ENCODE assay signal across 10 cellular contexts in the genomic region with DNA sequence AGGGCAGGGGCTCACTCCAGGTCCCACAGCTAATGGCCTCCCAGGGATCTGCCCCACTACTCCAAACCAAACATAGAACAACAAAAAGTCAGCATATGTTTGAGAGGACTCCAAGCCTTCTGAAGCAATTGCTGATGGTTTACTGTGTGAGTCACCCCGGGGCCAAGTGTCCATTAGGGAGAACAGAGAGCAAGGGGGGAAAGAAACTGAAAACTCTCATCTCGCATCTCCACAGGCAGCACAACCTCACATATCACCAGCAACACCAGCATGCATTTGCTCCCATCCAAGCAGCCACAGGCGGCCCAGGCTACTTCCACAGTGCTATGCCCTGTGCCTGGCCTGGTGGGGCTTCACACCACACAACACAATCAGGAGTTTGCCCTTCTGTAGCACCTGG. TPM values are rescaled to one million over a fixed set of nuclear protein-coding genes. Genes with fewer than 3 reads are reported as not detected.
DNase-seq lines count a peak whose midpoint lies in the region; ATAC-seq and TF ChIP-seq lines count a peak whose summit lies in the region.
"Had no signal": no experiment of that assay in that cellular context is flagged by ENCODE, and none has a peak within 500 bp of the region (broad histone marks: within the 10 kb centered on the region; RNA-seq: fewer than 3 reads in every experiment).

No MANE protein-coding gene starts in this region.

- no peak overlapping the region for H3K27ac ChIP-seq in OCI-LY3 (ENCODE audit: low read length)

- no peaks in the 10 kb centered on the region for H3K9me3 Mint-ChIP-seq in nephron
- peaks cover 0 to 4% of the 10 kb centered on the region in 2 donors for H3K9me3 Mint-ChIP-seq in activated naive CD4-positive, alpha-beta T cell treated with anti-CD3 and anti-CD28 coated beads, Interleukin-2, amount 50 U/mL, for 72 hours

- H3K4me1 Mint-ChIP-seq in nephron = peaks cover 84% of the 10 kb centered on the region

- H3K4me2 ChIP-seq in OCI-LY3 (ENCODE audit: low read length) = peak overlapping the region; percentile 93; the same call in 1 of the 2 replicates

- H3K79me2 ChIP-seq in OCI-LY3 (ENCODE audit: low read length) = no peaks in the 10 kb centered on the region

- ATAC-seq in GM18861 (IDR thresholded peaks at IDR 0.05; ENCODE audit: unreplicated experiment) = no peak
- ATAC-seq in activated naive CD4-positive, alpha-beta T cell treated with anti-CD3 and anti-CD28 coated beads, Interleukin-2, amount 50 U/mL, for 72 hours = no peak

- peaks cover 4% of the 10 kb centered on the region; the same call in 1 of the 2 replicates for H4K20me1 ChIP-seq in OCI-LY3 (ENCODE audit: insufficient read depth, low read length)

- no peak overlapping the region for H3K9ac ChIP-seq in OCI-LY3 (ENCODE audit: low read length)

- DNase-seq in AG08396 (ENCODE audit: low spot score) = peak; percentile 38
- DNase-seq in fibroblast of gingiva (ENCODE audit: low read depth) = peak; percentile 17
- DNase-seq in mesenteric fat pad (ENCODE audit: low spot score) = no peak
- DNase-seq in SHP77 treated with DMSO at 0.1 percent for 48 hours (lab: John Stamatoyannopoulos, UW) = no peak
- DNase-seq in activated naive CD4-positive, alpha-beta T cell treated with anti-CD3 and anti-CD28 coated beads, Interleukin-2, amount 50 U/mL, for 72 hours (ENCODE audit: low spot score in 2 of 2) = no peak
- DNase-seq: activated naive CD4-positive, alpha-beta T cell; NCI-H2081 treated with DMSO at 0.1 percent for 48 hours had no signal

- no peaks in the 10 kb centered on the region for H3K36me3 Mint-ChIP-seq in nephron (ENCODE audit: low read depth)
- no peaks in the 10 kb centered on the region for H3K36me3 Mint-ChIP-seq in activated naive CD4-positive, alpha-beta T cell treated with anti-CD3 and anti-CD28 coated beads, Interleukin-2, amount 50 U/mL, for 72 hours

- no peak overlapping the region for H2AFZ ChIP-seq in OCI-LY3 (ENCODE audit: low read depth, low read length)

- H3K27me3 ChIP-seq in OCI-LY3 (ENCODE audit: low read depth, low read length) = no peaks in the 10 kb centered on the region

- peak overlapping the region in 1 of 3 experiments; percentile 11 for H3K4me3 Mint-ChIP-seq in nephron

- no peaks in the 10 kb centered on the region for H3K27me3 Mint-ChIP-seq in nephron (ENCODE audit: low read depth)

- TF ChIP-seq CTCF in OCI-LY3 (IDR thresholded peaks at IDR 0.05; ENCODE audit: low read depth, low read length) = no peak
- no peak for TF ChIP-seq CTCF in nephron (IDR thresholded peaks at IDR 0.05; ENCODE audit: unreplicated experiment in 3 of 3)

- H3K4me1 ChIP-seq in OCI-LY3 (ENCODE audit: low read length) = peaks cover 80% of the 10 kb centered on the region

- H3K4me3 ChIP-seq in OCI-LY3 (ENCODE audit: low read length) = no peak overlapping the region

- H3K9me3 ChIP-seq in OCI-LY3 (ENCODE audit: insufficient read depth, low read length) = no peaks in the 10 kb centered on the region

- peak overlapping the region; percentile 24 to 54 (median 40) for H3K27ac Mint-ChIP-seq in nephron
- peak overlapping the region in 1 of 2 donors; percentile 37 for H3K27ac Mint-ChIP-seq in activated naive CD4-positive, alpha-beta T cell treated with anti-CD3 and anti-CD28 coated beads, Interleukin-2, amount 50 U/mL, for 72 hours

- peaks cover 6% of the 10 kb centered on the region for H3K36me3 ChIP-seq in OCI-LY3 (replicated peaks; ENCODE audit: low read depth, low read length)

RNA-seq across cellular contexts. Expression of a gene that starts 39.1 kb away (rescaled TPM):
- total RNA-seq in mesenteric fat pad = 22.4 TPM
- total RNA-seq in activated naive CD4-positive, alpha-beta T cell treated with anti-CD3 and anti-CD28 coated beads, Interleukin-2, amount 50 U/mL, for 72 hours = 1 to 10 TPM; 2.7 to 3.1 TPM

Comparison
In these comparisons a context has a peak if more than half of its experiments do, and no peak if none do; other contexts are left out.
1. DNase-seq: peak in AG08396 (single experiment) and fibroblast of gingiva (single experiment); none in mesenteric fat pad (single experiment), SHP77 treated with DMSO at 0.1 percent for 48 hours (single experiment) and activated naive CD4-positive, alpha-beta T cell treated with anti-CD3 and anti-CD28 coated beads, Interleukin-2, amount 50 U/mL, for 72 hours (0 of 2).